ENCODE assay signal across 13 cellular contexts in genomic region chr2:99572380-99572779, GRCh38.
DNase-seq lines count a peak whose midpoint lies in the region; ATAC-seq and TF ChIP-seq lines count a peak whose summit lies in the region.
"Had no signal": no experiment of that assay in that cellular context is flagged by ENCODE, and none has a peak within 500 bp of the region (broad histone marks: within the 10 kb centered on the region; RNA-seq: fewer than 3 reads in every experiment).

No MANE protein-coding gene starts in this region.

- intact Hi-C loops in mucosa of descending colon (cut with DNase I, micrococcal nuclease) (no loop called here), uterus (cut with DNase I; ENCODE audit: low total_unique reads) (no loop called here)

- no CpG with 5 or more reads among the region's 7 CpGs for WGBS in neuronal stem cell (ENCODE audit: extremely low coverage in 2 of 2, insufficient read length in 2 of 2, insufficient replicate concordance in 1 of 2), 2 donors

- no peaks in the 10 kb centered on the region for H3K27me3 ChIP-seq in neuronal stem cell (ENCODE audit: control insufficient read depth in 3 of 3, insufficient read depth in 3 of 3, low read depth in 1 of 3, low read length in 3 of 3)
- H3K27me3 ChIP-seq in uterus: no peaks in the 10 kb centered on the region

- H3K4me1 ChIP-seq in neuronal stem cell (ENCODE audit: control insufficient read depth in 2 of 2, insufficient read depth in 1 of 2, low read depth in 1 of 2, low read length in 2 of 2) (peaks cover 11 to 41% of the 10 kb centered on the region in 2 donors), mucosa of descending colon (ENCODE audit: low read depth) (no peaks in the 10 kb centered on the region), uterus (no peaks in the 10 kb centered on the region)

- no peaks in the 10 kb centered on the region for H3K36me3 ChIP-seq in neuronal stem cell (replicated peaks in 1 of 2; ENCODE audit: control insufficient read depth in 2 of 2, insufficient read depth in 2 of 2, low read length in 2 of 2)
- H3K36me3 ChIP-seq in mucosa of descending colon (ENCODE audit: low read depth): no peaks in the 10 kb centered on the region
- no peaks in the 10 kb centered on the region for H3K36me3 ChIP-seq in uterus

- peak overlapping the region; percentile 92 for H3K27ac Mint-ChIP-seq in chondrocyte (ENCODE audit: unreplicated experiment)
- H3K27ac Mint-ChIP-seq: activated naive CD4-positive, alpha-beta T cell treated with anti-CD3 and anti-CD28 coated beads for 36 hours; CD4-positive, CD25-positive, alpha-beta regulatory T cell had no signal

- H3K14ac ChIP-seq in neuronal stem cell (ENCODE audit: low read length): no peak overlapping the region

- no peak overlapping the region for H3K4me3 ChIP-seq in neuronal stem cell (ENCODE audit: low read length in 2 of 2)
- H3K4me3 ChIP-seq in mucosa of descending colon: no peak overlapping the region
- H3K4me3 ChIP-seq in uterus: no peak overlapping the region

- peaks cover 23% of the 10 kb centered on the region for H3K4me1 Mint-ChIP-seq in chondrocyte (ENCODE audit: low read depth)
- H3K4me1 Mint-ChIP-seq: CD4-positive, CD25-positive, alpha-beta regulatory T cell had no signal

- no peak overlapping the region for H3K4ac ChIP-seq in neuronal stem cell (ENCODE audit: low read length)

- no peak overlapping the region for H3K23ac ChIP-seq in neuronal stem cell (ENCODE audit: low read depth, low read length, poor library complexity)

- peak overlapping the region; percentile 48 for H2AFZ ChIP-seq in neuronal stem cell (ENCODE audit: low read length)

- H3K9me3 Mint-ChIP-seq in chondrocyte (ENCODE audit: low read depth): no peaks in the 10 kb centered on the region
- H3K9me3 Mint-ChIP-seq: activated naive CD4-positive, alpha-beta T cell treated with anti-CD3 and anti-CD28 coated beads for 36 hours; CD4-positive, CD25-positive, alpha-beta regulatory T cell had no signal

- no peak overlapping the region for H3K4me2 ChIP-seq in neuronal stem cell (ENCODE audit: insufficient read depth, low read length, poor library complexity, severe bottlenecking)

- no peak overlapping the region for H2BK5ac ChIP-seq in neuronal stem cell (ENCODE audit: low read length)

- DNase-seq in EL (peak; percentile 2), NCI-H2107 treated with DMSO at 0.1 percent for 48 hours (lab: John Stamatoyannopoulos, UW; ENCODE audit: unreplicated experiment) (peak; percentile 68), chondrocyte (ENCODE audit: low spot score) (no peak), neuronal stem cell (ENCODE audit: low spot score) (no peak), mucosa of descending colon (no peak), uterus (no peak), activated gamma-delta T cell treated with Interleukin-2 at 50 U/mL for 16 hours (no peak)
- DNase-seq: activated naive CD4-positive, alpha-beta T cell treated with anti-CD3 and anti-CD28 coated beads for 36 hours; CD4-positive, CD25-positive, alpha-beta regulatory T cell; Karpas-422; small intestine; SW 1271 had no signal

- no peak overlapping the region for H2BK120ac ChIP-seq in neuronal stem cell (ENCODE audit: low read depth, low read length)

- no peak overlapping the region for H2AK5ac ChIP-seq in neuronal stem cell (ENCODE audit: low read depth, low read length)

- H2BK12ac ChIP-seq in neuronal stem cell (ENCODE audit: low read length): no peak overlapping the region

- H4K91ac ChIP-seq in neuronal stem cell (ENCODE audit: low read depth, low read length, poor library complexity): no peak overlapping the region

- H2BK15ac ChIP-seq in neuronal stem cell (ENCODE audit: low read length): no peak overlapping the region

- H3K9me3 ChIP-seq in neuronal stem cell (replicated peaks in 1 of 2; ENCODE audit: control insufficient read depth in 2 of 2, insufficient read depth in 1 of 2, low read depth in 1 of 2, low read length in 2 of 2): no peaks in the 10 kb centered on the region
- no peaks in the 10 kb centered on the region for H3K9me3 ChIP-seq in mucosa of descending colon
- H3K9me3 ChIP-seq in uterus: no peaks in the 10 kb centered on the region

- H3K27ac ChIP-seq in neuronal stem cell (replicated peaks; ENCODE audit: low read length) (no peak overlapping the region), uterus (peak overlapping the region in 1 of 2 donors; percentile 34)

- H3K18ac ChIP-seq in neuronal stem cell (ENCODE audit: low read length): no peak overlapping the region

- H3K36me3 Mint-ChIP-seq in chondrocyte (ENCODE audit: low read depth): peaks cover 35% of the 10 kb centered on the region

- no peaks in the 10 kb centered on the region for H3K79me1 ChIP-seq in neuronal stem cell (ENCODE audit: low read depth, low read length)

- ATAC-seq in mucosa of descending colon (no peak), GM18519 (IDR thresholded peaks at IDR 0.05; ENCODE audit: low FRiP score, unreplicated experiment) (no peak)

- no peak overlapping the region for H3K9ac ChIP-seq in neuronal stem cell (ENCODE audit: low read depth, low read length, poor library complexity)

- TF ChIP-seq CTCF in chondrocyte (IDR thresholded peaks at IDR 0.05) (no peak), mucosa of descending colon (IDR thresholded peaks at IDR 0.05) (no peak), uterus (IDR thresholded peaks at IDR 0.05) (no peak)

- TF ChIP-seq POLR2A in uterus (IDR thresholded peaks at IDR 0.05): no peak

- no peaks in the 10 kb centered on the region for H3K27me3 Mint-ChIP-seq in chondrocyte (ENCODE audit: low read depth)
- H3K27me3 Mint-ChIP-seq: CD4-positive, CD25-positive, alpha-beta regulatory T cell had no signal

- H4K8ac ChIP-seq in neuronal stem cell (ENCODE audit: low read depth, low read length): no peak overlapping the region

- peak overlapping the region; percentile 48 for H3K4me3 Mint-ChIP-seq in chondrocyte (ENCODE audit: unreplicated experiment)
- H3K4me3 Mint-ChIP-seq: activated naive CD4-positive, alpha-beta T cell treated with anti-CD3 and anti-CD28 coated beads for 36 hours; CD4-positive, CD25-positive, alpha-beta regulatory T cell had no signal

Comparison
In these comparisons a context has a peak if more than half of its experiments do, and no peak if none do; other contexts are left out.
1. DNase-seq: peak in EL (single experiment) and NCI-H2107 treated with DMSO at 0.1 percent for 48 hours (single experiment); none in chondrocyte (single experiment), neuronal stem cell (single experiment), mucosa of descending colon (0 of 3), uterus (0 of 2) and activated gamma-delta T cell treated with Interleukin-2 at 50 U/mL for 16 hours (single experiment).